In the genomic region with DNA sequence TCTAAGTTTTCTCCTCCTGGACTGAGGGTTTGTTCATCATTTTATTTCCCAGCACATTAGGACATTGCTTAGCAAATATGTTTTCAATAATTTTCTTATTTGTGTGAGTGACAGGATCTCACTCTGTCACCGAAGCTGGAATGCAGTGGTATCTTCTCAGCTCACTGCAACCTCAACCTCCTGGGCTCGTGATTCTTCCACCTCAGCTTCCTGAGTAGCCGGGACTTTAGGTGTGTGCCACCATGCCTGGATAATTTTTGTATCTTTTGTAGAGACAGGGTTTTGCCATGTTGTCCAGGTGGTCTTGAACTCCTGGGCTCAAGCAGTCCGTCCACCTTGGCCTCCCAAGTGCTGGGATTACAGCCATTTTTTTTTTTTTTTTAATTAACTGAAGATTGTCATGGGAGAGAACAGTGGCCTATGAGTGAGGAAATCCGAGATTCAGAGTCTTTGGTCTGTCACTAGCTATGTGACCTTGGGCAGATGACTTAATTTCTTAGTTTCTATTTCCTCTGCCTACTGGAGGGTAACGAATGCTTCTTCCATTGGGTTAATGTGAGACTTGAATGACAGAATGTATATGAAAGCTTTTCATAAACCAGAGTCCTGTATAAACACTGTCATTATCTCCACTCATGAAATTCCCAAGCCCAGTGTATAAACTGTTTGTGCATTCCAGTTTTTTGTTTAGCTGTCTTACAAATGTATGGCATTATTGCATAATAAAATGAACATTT, we compare ENCODE assay signal across 9 cellular contexts. TPM values are rescaled to one million over a fixed set of nuclear protein-coding genes. Genes with fewer than 3 reads are reported as not detected.
DNase-seq lines count a peak whose midpoint lies in the region; ATAC-seq and TF ChIP-seq lines count a peak whose summit lies in the region.
"Had no signal": no experiment of that assay in that cellular context is flagged by ENCODE, and none has a peak within 500 bp of the region (broad histone marks: within the 10 kb centered on the region; RNA-seq: fewer than 3 reads in every experiment).

No MANE protein-coding gene starts in this region.

- no peak overlapping the region for H3K4me3 ChIP-seq in GM23248

- H3K4me2 ChIP-seq in GM23248 (ENCODE audit: unreplicated experiment): no peak overlapping the region

- 71 to 73% methylated on average over 6 of the region's 6 CpGs for WGBS in GM23248 (ENCODE audit: low coverage in 1 of 2, low lambda C conversion rate in 2 of 2, missing lambda C conversion rate in 2 of 2), 2 experiments

- ATAC-seq in GM18517 (IDR thresholded peaks at IDR 0.05; ENCODE audit: unreplicated experiment) (peak; percentile 85), GM21528 (IDR thresholded peaks at IDR 0.05; ENCODE audit: low FRiP score, unreplicated experiment) (peak; percentile 87), HG03432 (IDR thresholded peaks at IDR 0.05; ENCODE audit: unreplicated experiment) (peak; percentile 89), foreskin keratinocyte (no peak)

- no peaks in the 10 kb centered on the region; the same call in 1 of the 2 replicates for H3F3A ChIP-seq in GM23248 (ENCODE audit: insufficient read depth)

- H3K36me3 ChIP-seq in GM23248 (ENCODE audit: low read depth): no peaks in the 10 kb centered on the region

- H3K27ac ChIP-seq in foreskin keratinocyte (no peak overlapping the region), GM23248 (no peak overlapping the region)

- H3K9me2 ChIP-seq in GM23248 (ENCODE audit: insufficient read depth): no peaks in the 10 kb centered on the region

- no peaks in the 10 kb centered on the region for H3K9me3 ChIP-seq in GM23248 (ENCODE audit: low read depth)

- H3K79me2 ChIP-seq in GM23248 (ENCODE audit: insufficient read depth): peaks cover 100% of the 10 kb centered on the region

- in situ Hi-C loops in GM23248 (cut with MboI): no loop called here

- H3K4me1 ChIP-seq in foreskin keratinocyte (no peaks in the 10 kb centered on the region), GM23248 (ENCODE audit: insufficient read depth) (peaks cover 6% of the 10 kb centered on the region)

- H3K27me3 ChIP-seq in foreskin keratinocyte (no peaks in the 10 kb centered on the region), GM23248 (replicated peaks; ENCODE audit: insufficient read depth) (no peaks in the 10 kb centered on the region)

- H3K9ac ChIP-seq in GM23248: no peak overlapping the region

- no peak for TF ChIP-seq CTCF in foreskin keratinocyte (conservative IDR thresholded peaks at IDR 0.05)

- H2AFZ ChIP-seq in GM23248: no peak overlapping the region

- peak; percentile 49 for DNase-seq in kidney tubule cell (ENCODE audit: low spot score)
- DNase-seq in stimulated activated CD4-positive, alpha-beta T cell treated with anti-CD3 and anti-CD28 coated beads, Interleukin-4, amount 100 ng/mL, for 4 hours: no peak
- DNase-seq in NCI-H187 (lab: John Stamatoyannopoulos, UW): no peak
- no peak for DNase-seq in foreskin keratinocyte
- no peak for DNase-seq in GM23248
- DNase-seq: NCI-H526 had no signal

- no peaks in the 10 kb centered on the region for H4K20me1 ChIP-seq in GM23248 (ENCODE audit: insufficient read depth)

RNA-seq across cellular contexts. Expression of a gene that starts 23.9 kb away (rescaled TPM):
- 20.2 and 20.6 TPM in 2 replicates for total RNA-seq in foreskin keratinocyte
- polyA plus RNA-seq in foreskin keratinocyte (4.2 and 4.6 TPM in 2 replicates), GM23248 (2016; fragmentation: Nextera tagmentation; extraction: Ambion mirVana) (7.1 and 7.5 TPM in 2 replicates)
- 10.2 and 11.6 TPM in 2 replicates for total RNA-seq in GM23248 (2014; rRNA removed; shearing (Covaris generic))
